ENCODE assay signal across 8 cellular contexts in the genomic region with DNA sequence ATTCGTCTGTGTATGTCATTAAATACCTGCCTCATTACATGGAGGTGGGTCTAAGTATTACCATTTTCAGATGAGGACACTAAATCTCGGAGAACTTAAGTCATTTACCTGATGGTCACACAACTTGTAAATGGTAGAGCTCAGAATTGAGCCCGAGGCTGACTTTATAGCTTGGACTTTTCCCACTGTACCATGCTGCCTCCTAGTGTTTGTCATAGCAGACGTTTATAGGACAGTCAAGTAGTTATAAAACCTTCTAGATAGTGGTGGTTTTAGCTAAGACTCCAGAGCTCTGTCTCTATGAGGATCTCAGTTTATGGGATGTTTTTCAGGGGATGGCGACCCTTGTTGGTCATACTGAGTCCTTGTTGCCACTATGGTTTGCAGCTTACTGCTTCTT.
DNase-seq lines count a peak whose midpoint lies in the region; ATAC-seq and TF ChIP-seq lines count a peak whose summit lies in the region.
"Not testable (repeated sequence)": the region's sequence is repeated elsewhere in the genome, so short reads cannot be mapped to it uniquely, and the experiment has no call there.

No MANE protein-coding gene starts in this region.

- H3K4me1 Mint-ChIP-seq in activated CD4-positive, alpha-beta T cell treated with anti-CD3 and anti-CD28 coated beads, Interleukin-2, amount 10 ng/mL, durations not matched to agents 7 days and 5 days = not testable (repeated sequence)

- H3K36me3 ChIP-seq in left lung = peaks cover 0 to 43% of the 10 kb centered on the region in 2 donors

- not testable (repeated sequence) for H3K9me3 ChIP-seq in left lung

- H3K36me3 Mint-ChIP-seq in activated CD4-positive, alpha-beta T cell treated with anti-CD3 and anti-CD28 coated beads, Interleukin-2, amount 10 ng/mL, durations not matched to agents 7 days and 5 days (ENCODE audit: low read depth) = peaks cover 50% of the 10 kb centered on the region

- not testable (repeated sequence) for TF ChIP-seq POLR2A in erythroblast (IDR thresholded peaks at IDR 0.05; ENCODE audit: low read length)

- not testable (repeated sequence) for H3K27me3 Mint-ChIP-seq in activated CD4-positive, alpha-beta T cell treated with anti-CD3 and anti-CD28 coated beads, Interleukin-2, amount 10 ng/mL, durations not matched to agents 7 days and 5 days

- not testable (repeated sequence) for H3K4me3 ChIP-seq in left lung

- DNase-seq in D341Med (ENCODE audit: low spot score) (peak; percentile 14), NCI-H69 (lab: John Stamatoyannopoulos, UW) (peak; percentile 10), erythroblast (lab: John Stamatoyannopoulos, UW) (peak; percentile 20 to 44), superior temporal gyrus (ENCODE audit: extremely low spot score) (peak; percentile 76)
- peak; percentile 49 for DNase-seq in activated CD4-positive, alpha-beta T cell treated with anti-CD3 and anti-CD28 coated beads, Interleukin-2, amount 10 ng/mL, durations not matched to agents 7 days and 5 days
- DNase-seq in left lung = not testable (repeated sequence)

- POLR2A ChIA-PET in activated CD4-positive, alpha-beta T cell treated with anti-CD3 and anti-CD28 coated beads, Interleukin-2, amount 10 ng/mL, durations not matched to agents 7 days and 5 days (lab: Charles Lee) = not testable (repeated sequence)

- not testable (repeated sequence) for H3K27ac ChIP-seq in left lung

- H3K4me3 Mint-ChIP-seq in activated CD4-positive, alpha-beta T cell treated with anti-CD3 and anti-CD28 coated beads, Interleukin-2, amount 10 ng/mL, durations not matched to agents 7 days and 5 days = not testable (repeated sequence)

- not testable (repeated sequence) for H3K27ac Mint-ChIP-seq in activated CD4-positive, alpha-beta T cell treated with anti-CD3 and anti-CD28 coated beads, Interleukin-2, amount 10 ng/mL, durations not matched to agents 7 days and 5 days

- ATAC-seq in GM19023 (IDR thresholded peaks at IDR 0.05; ENCODE audit: unreplicated experiment) (peak; percentile 71), HG03558 (IDR thresholded peaks at IDR 0.05; ENCODE audit: extremely low read depth, unreplicated experiment) (peak; percentile 77), left lung (peak; percentile 86)

- H3K9me3 Mint-ChIP-seq in activated CD4-positive, alpha-beta T cell treated with anti-CD3 and anti-CD28 coated beads, Interleukin-2, amount 10 ng/mL, durations not matched to agents 7 days and 5 days = not testable (repeated sequence)

- CTCF ChIA-PET in activated CD4-positive, alpha-beta T cell treated with anti-CD3 and anti-CD28 coated beads, Interleukin-2, amount 10 ng/mL, durations not matched to agents 7 days and 5 days (lab: Charles Lee) = interaction anchor here (0.6 to 1.1 kb wide), 2 partner anchors 389 to 510 kb away, joined by 3 read pairs; partner anchors contain the start of gene ZNF25

- H3K27me3 ChIP-seq in left lung = not testable (repeated sequence)

- H3K4me1 ChIP-seq in left lung = not testable (repeated sequence)

- TF ChIP-seq CTCF in left lung (IDR thresholded peaks at IDR 0.05) = peak in 1 of 2 donors; percentile 26

- intact Hi-C loops in left lung (cut with DNase I) = not testable (repeated sequence)
